26 cellular contexts compared by ENCODE assay signal in genomic region chr13:100790405-100790804, GRCh38.
A peak's percentile ranks its signal among the peaks of the same experiment; 100 is the strongest.
DNase-seq lines count a peak whose midpoint lies in the region; ATAC-seq and TF ChIP-seq lines count a peak whose summit lies in the region.
"Had no signal": no experiment of that assay in that cellular context is flagged by ENCODE, and none has a peak within 500 bp of the region (broad histone marks: within the 10 kb centered on the region; RNA-seq: fewer than 3 reads in every experiment).

No MANE protein-coding gene starts in this region.

- no peak overlapping the region for H2AFZ ChIP-seq in KMS-11 (ENCODE audit: low read depth)

- no peak overlapping the region for H3K4me3 Mint-ChIP-seq in endothelial cell (ENCODE audit: unreplicated experiment)
- H3K4me3 Mint-ChIP-seq: activated naive CD8-positive, alpha-beta T cell; B cell; IgD-negative memory B cell; naive thymus-derived CD4-positive, alpha-beta T cell; stimulated activated naive CD8-positive, alpha-beta T cell treated with anti-CD3 and anti-CD28 coated beads, Interleukin-15, amount 100 ng/mL, for 72 hours had no signal

- ATAC-seq in GM18498 (IDR thresholded peaks at IDR 0.05; ENCODE audit: unreplicated experiment) (peak; percentile 13), GM19455 (IDR thresholded peaks at IDR 0.05; ENCODE audit: unreplicated experiment) (peak; percentile 8), Right ventricle myocardium superior (ENCODE audit: poor library complexity) (no peak)
- no peak for ATAC-seq in activated CD4-positive, CD25-positive, alpha-beta regulatory T cell treated with anti-CD3 and anti-CD28 coated beads, Interleukin-2, amount 50 U/mL, for 24 hours
- ATAC-seq: naive thymus-derived CD4-positive, alpha-beta T cell; Panc1; sciatic nerve had no signal

- TF ChIP-seq CTCF in KMS-11 (conservative IDR thresholded peaks at IDR 0.05; ENCODE audit: low read depth, low read length): no peak
- TF ChIP-seq CTCF in endothelial cell (IDR thresholded peaks at IDR 0.05; ENCODE audit: unreplicated experiment): no peak

- H3K4me2 ChIP-seq in KMS-11: peak overlapping the region; percentile 48; the same call in 1 of the 2 replicates
- H3K4me2 ChIP-seq: hepatocyte had no signal

- no peaks in the 10 kb centered on the region for H3K27me3 ChIP-seq in KMS-11 (ENCODE audit: insufficient read depth, low read depth)
- H3K27me3 ChIP-seq: hepatocyte, uterus had no signal

- no peaks in the 10 kb centered on the region for H3K36me3 ChIP-seq in KMS-11 (ENCODE audit: insufficient read depth)
- H3K36me3 ChIP-seq: lower lobe of right lung, uterus had no signal

- H3K27me3 Mint-ChIP-seq in endothelial cell (ENCODE audit: unreplicated experiment): peaks cover 2% of the 10 kb centered on the region
- H3K27me3 Mint-ChIP-seq: progenitor cell of endocrine pancreas had no signal

- peak overlapping the region; percentile 91 for H3K27ac Mint-ChIP-seq in endothelial cell (ENCODE audit: unreplicated experiment)
- H3K27ac Mint-ChIP-seq: activated naive CD8-positive, alpha-beta T cell; B cell; IgD-negative memory B cell; naive thymus-derived CD4-positive, alpha-beta T cell; stimulated activated naive CD8-positive, alpha-beta T cell treated with anti-CD3 and anti-CD28 coated beads, Interleukin-15, amount 100 ng/mL, for 72 hours had no signal

- H4K20me1 ChIP-seq in KMS-11 (ENCODE audit: insufficient read depth): no peaks in the 10 kb centered on the region

- H3K4me1 ChIP-seq in KMS-11 (ENCODE audit: low read depth, poor library complexity, severe bottlenecking): peaks cover 29% of the 10 kb centered on the region
- H3K4me1 ChIP-seq: uterus had no signal

- H3K36me3 Mint-ChIP-seq in endothelial cell (ENCODE audit: low read depth, unreplicated experiment): peaks cover 3% of the 10 kb centered on the region
- H3K36me3 Mint-ChIP-seq: IgD-negative memory B cell had no signal

- H3K27ac ChIP-seq in KMS-11: peak overlapping the region; percentile 83
- H3K27ac ChIP-seq: uterus had no signal

- H3K9ac ChIP-seq in KMS-11: no peak overlapping the region

- peaks cover 33% of the 10 kb centered on the region for H3K4me1 Mint-ChIP-seq in endothelial cell (ENCODE audit: unreplicated experiment)
- H3K4me1 Mint-ChIP-seq: B cell; IgD-negative memory B cell; naive thymus-derived CD4-positive, alpha-beta T cell had no signal

- H3K79me2 ChIP-seq in KMS-11 (ENCODE audit: insufficient read depth, low read depth): no peaks in the 10 kb centered on the region
- H3K79me2 ChIP-seq: hepatocyte had no signal

- no peak for DNase-seq in endothelial cell (ENCODE audit: low spot score)
- DNase-seq in Right ventricle myocardium superior: no peak
- no peak for DNase-seq in cerebellar cortex (ENCODE audit: low spot score)
- DNase-seq: ACHN; activated CD4-positive, alpha-beta T cell treated with anti-CD3 and anti-CD28 coated beads for 4 hours; activated effector memory CD4-positive, alpha-beta T cell treated with Interleukin-2 at 50 U/mL for 16 hours; lower lobe of right lung; naive thymus-derived CD4-positive, alpha-beta T cell; NCI-H1694; NCI-H524 treated with DMSO at 0.1 percent for 48 hours; SHP77; stimulated activated CD4-positive, alpha-beta T cell treated with anti-CD3 and anti-CD28 coated beads, Interleukin-12 subunit alpha, Interleukin-12 subunit beta, amount 100 ng/mL, for 4 hours; stimulated activated CD4-positive, alpha-beta T cell treated with anti-CD3 and anti-CD28 coated beads, Interleukin-2, amount 100 ng/mL, for 48 hours; stimulated activated naive CD8-positive, alpha-beta T cell treated with anti-CD3 and anti-CD28 coated beads, Interleukin-15, amount 100 ng/mL, for 72 hours; uterus had no signal

- no peaks in the 10 kb centered on the region for H3K9me3 Mint-ChIP-seq in endothelial cell (ENCODE audit: unreplicated experiment)

- intact Hi-C loops in Right ventricle myocardium superior (cut with DNase I): no loop called here

- H3K4me3 ChIP-seq in KMS-11 (IDR thresholded peaks at IDR 0.05; ENCODE audit: insufficient read depth, low read depth, low read length): no peak overlapping the region
- H3K4me3 ChIP-seq: hepatocyte, lower lobe of right lung, uterus had no signal

Comparison
In these comparisons a context has a peak if more than half of its experiments do, and no peak if none do; other contexts are left out.
1. ATAC-seq: peak in GM18498 (single experiment) and GM19455 (single experiment); none in activated CD4-positive, CD25-positive, alpha-beta regulatory T cell treated with anti-CD3 and anti-CD28 coated beads, Interleukin-2, amount 50 U/mL, for 24 hours (0 of 2) and Right ventricle myocardium superior (single experiment).